ENCODE assay signal across 16 cellular contexts in genomic region chr13:55517312-55517711, GRCh38.
DNase-seq lines count a peak whose midpoint lies in the region; ATAC-seq and TF ChIP-seq lines count a peak whose summit lies in the region.
"Had no signal": no experiment of that assay in that cellular context is flagged by ENCODE, and none has a peak within 500 bp of the region (broad histone marks: within the 10 kb centered on the region; RNA-seq: fewer than 3 reads in every experiment).

No MANE protein-coding gene starts in this region.

- in situ Hi-C loops in ACHN (cut with HindIII; ENCODE audit: low pct_ligation_motif_present, low pct_unique_long_range_greater_than_20kb, low sequenced_read_pairs): no loop called here

- H3K9me3 Mint-ChIP-seq in GM23338: peaks cover 4% of the 10 kb centered on the region; the same call in 1 of the 3 replicates
- H3K9me3 Mint-ChIP-seq in endothelial cell (ENCODE audit: unreplicated experiment): no peaks in the 10 kb centered on the region
- peaks cover 11% of the 10 kb centered on the region for H3K9me3 Mint-ChIP-seq in nephron progenitor cell

- no peaks in the 10 kb centered on the region for H3K9me3 ChIP-seq in OCI-LY3 (ENCODE audit: insufficient read depth, low read length)

- H4K20me1 ChIP-seq in GM23338 (replicated peaks; ENCODE audit: insufficient read depth) (no peaks in the 10 kb centered on the region), OCI-LY3 (ENCODE audit: insufficient read depth, low read length) (no peaks in the 10 kb centered on the region)

- H3K9ac ChIP-seq in OCI-LY3 (ENCODE audit: low read length): no peak overlapping the region
- H3K9ac ChIP-seq: parathyroid adenoma had no signal

- no peak overlapping the region for H2AFZ ChIP-seq in GM23338
- no peak overlapping the region for H2AFZ ChIP-seq in OCI-LY3 (ENCODE audit: low read depth, low read length)
- H2AFZ ChIP-seq: parathyroid adenoma had no signal

- H3K27me3 Mint-ChIP-seq in GM23338 (ENCODE audit: insufficient read depth, low read depth, poor library complexity) (peaks cover under 1% of the 10 kb centered on the region), endothelial cell (ENCODE audit: unreplicated experiment) (no peaks in the 10 kb centered on the region), nephron progenitor cell (ENCODE audit: low read depth, poor library complexity) (peaks cover 4% of the 10 kb centered on the region)

- no peak overlapping the region for H3K4me2 ChIP-seq in GM23338
- H3K4me2 ChIP-seq in OCI-LY3 (ENCODE audit: low read length): no peak overlapping the region

- H3K27ac ChIP-seq in GM23338 (ENCODE audit: low read depth) (no peak overlapping the region), OCI-LY3 (ENCODE audit: low read length) (no peak overlapping the region)
- H3K27ac ChIP-seq: parathyroid adenoma had no signal

- H3K27me3 ChIP-seq in GM23338 (ENCODE audit: insufficient read depth) (no peaks in the 10 kb centered on the region), OCI-LY3 (ENCODE audit: low read depth, low read length) (no peaks in the 10 kb centered on the region)

- peak; percentile 66 for ATAC-seq in GM23338
- no peak for ATAC-seq in HG03457 (IDR thresholded peaks at IDR 0.05; ENCODE audit: unreplicated experiment)
- ATAC-seq in HG03159 (IDR thresholded peaks at IDR 0.05; ENCODE audit: unreplicated experiment): no peak
- ATAC-seq: stimulated activated naive CD8-positive, alpha-beta T cell treated with anti-CD3 and anti-CD28 coated beads, Interleukin-15, Interleukin-2, amounts not matched to agents 100 U/mL and 50 U/mL, for 24 hours had no signal

- H3K36me3 Mint-ChIP-seq in GM23338 (ENCODE audit: low read depth) (0 out of 3 replicates have a peak, but pooled peaks cover 4% of the 10 kb centered on the region), endothelial cell (ENCODE audit: low read depth, unreplicated experiment) (no peaks in the 10 kb centered on the region), nephron progenitor cell (ENCODE audit: low read depth) (no peaks in the 10 kb centered on the region)

- H3K79me2 ChIP-seq in GM23338 (replicated peaks; ENCODE audit: insufficient read depth): no peaks in the 10 kb centered on the region
- H3K79me2 ChIP-seq in OCI-LY3 (ENCODE audit: low read length): no peaks in the 10 kb centered on the region
- H3K79me2 ChIP-seq: parathyroid adenoma had no signal

- peak; percentile 83 to 90 for TF ChIP-seq CTCF in GM23338 (conservative IDR thresholded peaks at IDR 0.05; ENCODE audit: low read depth in 2 of 2)
- TF ChIP-seq CTCF in OCI-LY3 (IDR thresholded peaks at IDR 0.05; ENCODE audit: low read depth, low read length): peak; percentile 56
- peak; percentile 31 for TF ChIP-seq CTCF in endothelial cell (IDR thresholded peaks at IDR 0.05; ENCODE audit: unreplicated experiment)
- no peak for TF ChIP-seq CTCF in nephron progenitor cell (IDR thresholded peaks at IDR 0.05)

- H3F3A ChIP-seq in GM23338 (replicated peaks; ENCODE audit: low read depth): no peaks in the 10 kb centered on the region

- H3K4me3 Mint-ChIP-seq in GM23338 (no peak overlapping the region), endothelial cell (ENCODE audit: unreplicated experiment) (no peak overlapping the region), nephron progenitor cell (no peak overlapping the region)

- H3K9me2 ChIP-seq in GM23338 (ENCODE audit: insufficient read depth): no peaks in the 10 kb centered on the region

- H3K4me1 ChIP-seq in GM23338 (ENCODE audit: insufficient read depth) (no peaks in the 10 kb centered on the region), OCI-LY3 (ENCODE audit: low read length) (peaks cover 12% of the 10 kb centered on the region)
- H3K4me1 ChIP-seq: parathyroid adenoma had no signal

- H3K27ac Mint-ChIP-seq in GM23338: no peak overlapping the region
- no peak overlapping the region for H3K27ac Mint-ChIP-seq in endothelial cell (ENCODE audit: unreplicated experiment)
- no peak overlapping the region for H3K27ac Mint-ChIP-seq in nephron progenitor cell

- H3K4me1 Mint-ChIP-seq in GM23338: no peaks in the 10 kb centered on the region
- H3K4me1 Mint-ChIP-seq in endothelial cell (ENCODE audit: unreplicated experiment): no peaks in the 10 kb centered on the region
- no peaks in the 10 kb centered on the region for H3K4me1 Mint-ChIP-seq in nephron progenitor cell

- DNase-seq in ACHN (peak; percentile 8), GM23338 (ENCODE audit: low spot score) (peak; percentile 54), endothelial cell (ENCODE audit: low spot score) (peak; percentile 6), nephron progenitor cell (no peak)
- no peak for DNase-seq in stimulated activated CD4-positive, alpha-beta T cell treated with anti-CD3 and anti-CD28 coated beads, Interleukin-4, amount 100 ng/mL, for 4 hours
- DNase-seq: amygdala; Calu3; H7; KG1; kidney; NCI-H526 treated with DMSO at 0.1 percent for 48 hours; stimulated activated naive CD8-positive, alpha-beta T cell treated with anti-CD3 and anti-CD28 coated beads, Interleukin-15, Interleukin-2, amounts not matched to agents 100 U/mL and 50 U/mL, for 24 hours had no signal

- H3K4me3 ChIP-seq in GM23338 (no peak overlapping the region), OCI-LY3 (ENCODE audit: low read length) (no peak overlapping the region)

- no peaks in the 10 kb centered on the region for H3K36me3 ChIP-seq in GM23338 (ENCODE audit: insufficient read depth)
- H3K36me3 ChIP-seq in OCI-LY3 (replicated peaks; ENCODE audit: low read depth, low read length): no peaks in the 10 kb centered on the region

TF ChIP-seq in GM23338, 12 proteins besides CTCF, POLR2A, EP300 and RAD21 (continues in another document):
- TF ChIP-seq JUNB (IDR thresholded peaks at IDR 0.05; ENCODE audit: unreplicated experiment) (no peak), POLR2AphosphoS5 (IDR thresholded peaks at IDR 0.05; ENCODE audit: low read depth) (no peak), ZNF114 (CRISPR knock-in tag; IDR thresholded peaks at IDR 0.05) (no peak), ETS1 (IDR thresholded peaks at IDR 0.05) (no peak)

Comparison
In these comparisons a context has a peak if more than half of its experiments do, and no peak if none do; other contexts are left out.
1. DNase-seq: peak in ACHN (single experiment), GM23338 (single experiment) and endothelial cell (single experiment); none in nephron progenitor cell (single experiment) and stimulated activated CD4-positive, alpha-beta T cell treated with anti-CD3 and anti-CD28 coated beads, Interleukin-4, amount 100 ng/mL, for 4 hours (0 of 2).